In genomic region chr16:29625114-29625513, GRCh38 we compare ENCODE assay signal across 10 cellular contexts. TPM values are rescaled to one million over a fixed set of nuclear protein-coding genes. Genes with fewer than 3 reads are reported as not detected.
DNase-seq lines count a peak whose midpoint lies in the region; ATAC-seq and TF ChIP-seq lines count a peak whose summit lies in the region.
"Not testable (repeated sequence)": the region's sequence is repeated elsewhere in the genome, so short reads cannot be mapped to it uniquely, and the experiment has no call there.
"Had no signal": no experiment of that assay in that cellular context is flagged by ENCODE, and none has a peak within 500 bp of the region (broad histone marks: within the 10 kb centered on the region; RNA-seq: fewer than 3 reads in every experiment).

No MANE protein-coding gene starts in this region.

- TF ChIP-seq POLR2A in gastroesophageal sphincter (IDR thresholded peaks at IDR 0.05) = not testable (repeated sequence)

- not testable (repeated sequence) for H3K36me3 ChIP-seq in BLaER1 treated with 17β-estradiol and CSF1 and Interleukin-3, amounts not matched to agents 10 nM and 100 nM; PC-3 (ENCODE audit: low read depth, low read length); gastroesophageal sphincter; psoas muscle (ENCODE audit: insufficient read depth in 1 of 2, low read depth in 1 of 2); thoracic aorta

- not testable (repeated sequence) for TF ChIP-seq EP300 in gastroesophageal sphincter (IDR thresholded peaks at IDR 0.05)

- H2AFZ ChIP-seq in PC-3 (ENCODE audit: low read length) = not testable (repeated sequence)

- WGBS in gastroesophageal sphincter (ENCODE audit: low coverage in 1 of 2), 2 donors = no CpG with 5 or more reads among the region's 4 CpGs
- 35 to 56% (median 35%) methylated on average over 3 to 4 of the region's 4 CpGs for WGBS in psoas muscle, 3 donors

- ATAC-seq in PC-3 (peak; percentile 54), gastroesophageal sphincter (peak; percentile 72), left cardiac atrium (peak; percentile 74 to 76), left lobe of liver (peak; percentile 79), psoas muscle (peak; percentile 84 to 98 (median 92)), thoracic aorta (ENCODE audit: insufficient number of reproducible peaks, low FRiP score, low read depth) (peak; percentile 94)

- CTCF ChIA-PET in PC-3 (lab: Charles Lee) = not testable (repeated sequence)

- not testable (repeated sequence) for H3K9ac ChIP-seq in BLaER1 treated with 17β-estradiol and CSF1 and Interleukin-3, amounts not matched to agents 10 nM and 100 nM; PC-3 (ENCODE audit: low read length)

- not testable (repeated sequence) for TF ChIP-seq CTCF in PC-3 (conservative IDR thresholded peaks at IDR 0.05; ENCODE audit: low read depth, low read length); gastroesophageal sphincter (IDR thresholded peaks at IDR 0.05); psoas muscle (IDR thresholded peaks at IDR 0.05); thoracic aorta (IDR thresholded peaks at IDR 0.05)

- POLR2A ChIA-PET in PC-3 (lab: Charles Lee; ENCODE audit: unreplicated experiment) = not testable (repeated sequence)

- intact Hi-C loops in PC-3 (cut with micrococcal nuclease); left cardiac atrium (cut with DNase I): not testable (repeated sequence)
- intact Hi-C loops in psoas muscle (cut with DNase I) = loop anchor here in 1 of 2 donors (10.0 kb wide), 1 partner anchor 310 kb away; no protein-coding TSS in a partner anchor

- not testable (repeated sequence) for H3F3A ChIP-seq in PC-3 (ENCODE audit: low read length, unreplicated experiment)

- not testable (repeated sequence) for H3K9me3 ChIP-seq in BLaER1 treated with 17β-estradiol and CSF1 and Interleukin-3, amounts not matched to agents 10 nM and 100 nM (replicated peaks in 1 of 11); PC-3 (ENCODE audit: low read length); gastroesophageal sphincter; psoas muscle; thoracic aorta

- not testable (repeated sequence) for H3K79me2 ChIP-seq in PC-3 (ENCODE audit: low read length)

- not testable (repeated sequence) for H3K4me3 ChIP-seq in BLaER1 treated with 17β-estradiol and CSF1 and Interleukin-3, amounts not matched to agents 10 nM and 100 nM; PC-3 (ENCODE audit: low read length); gastroesophageal sphincter; psoas muscle; thoracic aorta

- H3K4me2 ChIP-seq in BLaER1 treated with 17β-estradiol and CSF1 and Interleukin-3, amounts not matched to agents 10 nM and 100 nM = peak overlapping the region in 7 of 11 experiments; percentile 13 to 66 (median 48); a peak in 10 of 22 replicates
- not testable (repeated sequence) for H3K4me2 ChIP-seq in PC-3 (ENCODE audit: low read length)

- H3K4me1 ChIP-seq in BLaER1 treated with 17β-estradiol and CSF1 and Interleukin-3, amounts not matched to agents 10 nM and 100 nM = peaks cover 31 to 49% (median 41%) of the 10 kb centered on the region in 10 experiments
- H3K4me1 ChIP-seq in PC-3 (ENCODE audit: insufficient read depth, low read length); gastroesophageal sphincter; psoas muscle: not testable (repeated sequence)
- H3K4me1 ChIP-seq in thoracic aorta (ENCODE audit: control insufficient read depth in 1 of 2, low read depth in 2 of 2) = peaks cover 3 to 14% of the 10 kb centered on the region in 2 donors

- not testable (repeated sequence) for H4K20me1 ChIP-seq in BLaER1 treated with 17β-estradiol and CSF1 and Interleukin-3, amounts not matched to agents 10 nM and 100 nM; PC-3 (ENCODE audit: low read length)

- not testable (repeated sequence) for BruUV-seq in PC-3 (replicated peaks; lab: Mats Ljungman, UMichigan)

- not testable (repeated sequence) for H3K9me2 ChIP-seq in PC-3 (replicated peaks; ENCODE audit: low read length)

- not testable (repeated sequence) for H3K27me3 ChIP-seq in BLaER1 treated with 17β-estradiol and CSF1 and Interleukin-3, amounts not matched to agents 10 nM and 100 nM; PC-3 (ENCODE audit: low read length); gastroesophageal sphincter; psoas muscle (ENCODE audit: insufficient read depth in 3 of 3, low read length in 2 of 3); thoracic aorta (replicated peaks; ENCODE audit: insufficient read depth)

- not testable (repeated sequence) for DNase-seq in PC-3; left cardiac atrium; left lobe of liver (ENCODE audit: low spot score); thoracic aorta (ENCODE audit: low spot score)
- peak in 1 of 2 donors; percentile 46 for DNase-seq in psoas muscle

- not testable (repeated sequence) for H3K27ac ChIP-seq in BLaER1 treated with 17β-estradiol and CSF1 and Interleukin-3, amounts not matched to agents 10 nM and 100 nM; PC-3 (ENCODE audit: low read length); gastroesophageal sphincter
- H3K27ac ChIP-seq in psoas muscle (peak overlapping the region; percentile 63), thoracic aorta (peak overlapping the region in 1 of 2 donors; percentile 29)

RNA-seq across cellular contexts. Expression of gene SPN, which starts 37.9 kb away (rescaled TPM):
- total RNA-seq in PC-3 (2014; rRNA removed) = not detected in 2 replicates
- 1 to 10 TPM in 3 of 4 donors, not detected in 1; 1.2 to 2.3 (median 2.0) TPM for total RNA-seq in gastroesophageal sphincter
- 1 to 10 TPM; 1.4 to 3.7 TPM for total RNA-seq in left cardiac atrium
- 1.3 TPM for total RNA-seq in left lobe of liver
- total RNA-seq in psoas muscle = 1 to 10 TPM in 1 of 4 donors, under 1 TPM in 3; 0.54 to 1.5 (median 0.65) TPM
- polyA plus RNA-seq in psoas muscle = under 1 TPM; 0.13 to 0.25 (median 0.22) TPM
- total RNA-seq in thoracic aorta = 10 to 100 TPM in 1 of 2 donors, 1 to 10 TPM in 1; 1.1 to 10.2 TPM
- total RNA-seq: Calu3 had no signal
- polyA plus RNA-seq: BJ had no signal

RNA-seq across cellular contexts. Expression of gene QPRT, which starts 53.9 kb away (rescaled TPM):
- total RNA-seq in PC-3 (2014; rRNA removed) (0.22 and 1.3 TPM in 2 replicates), gastroesophageal sphincter (1 to 10 TPM in 3 of 4 donors, under 1 TPM in 1; 0.62 to 6.7 (median 4.3) TPM), left cardiac atrium (10 to 100 TPM; 20.4 to 22.0 TPM), left lobe of liver (143 TPM), psoas muscle (1 to 10 TPM; 2.3 to 9.9 (median 3.0) TPM), thoracic aorta (1 to 10 TPM in 1 of 2 donors, under 1 TPM in 1; 0.95 to 1.3 TPM)
- 1 to 10 TPM in 1 of 3 donors, under 1 TPM in 2; 0.75 to 1.4 (median 0.96) TPM for polyA plus RNA-seq in psoas muscle
- polyA plus RNA-seq: IgD-negative memory B cell had no signal
